ENCODE assay signal across 9 cellular contexts in the genomic region with DNA sequence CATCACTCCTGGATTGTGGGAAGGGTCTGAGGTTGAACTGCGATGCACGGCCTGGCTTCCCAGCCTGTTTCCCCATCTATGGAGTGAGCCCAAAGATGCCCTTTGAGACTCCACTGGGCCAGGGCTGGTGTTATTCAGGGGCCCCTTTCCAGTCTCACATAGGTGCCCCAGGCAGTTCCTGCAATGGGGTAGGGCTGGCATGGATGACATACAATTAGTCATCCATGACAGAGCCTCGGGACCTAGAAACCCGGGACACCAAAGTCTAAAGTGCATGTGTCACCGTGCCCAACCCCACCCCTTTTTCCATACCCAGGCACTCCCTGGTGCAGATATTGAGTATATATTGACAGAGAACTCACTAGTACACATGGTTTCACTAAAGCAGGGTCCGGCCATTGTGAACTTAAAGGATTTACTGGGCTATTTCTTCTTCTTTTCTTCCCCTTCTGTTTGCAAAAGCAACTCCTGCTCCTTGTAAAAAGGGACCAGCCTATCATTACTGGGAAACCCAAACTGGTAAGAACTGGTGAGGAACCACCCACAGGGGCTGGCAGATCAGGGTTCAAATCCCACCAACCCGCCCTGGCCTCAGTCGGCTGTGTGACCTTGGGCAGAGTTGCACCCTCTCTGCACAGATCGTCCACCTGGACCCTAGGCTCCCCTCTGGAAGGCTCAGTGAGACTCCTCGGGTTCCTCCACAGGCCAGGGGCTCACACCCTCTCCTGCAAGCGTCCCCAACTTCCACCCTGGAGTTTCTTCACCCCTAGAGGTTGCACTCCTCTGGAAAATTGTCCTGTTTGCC. TPM values are rescaled to one million over a fixed set of nuclear protein-coding genes. Genes with fewer than 3 reads are reported as not detected.
A peak's percentile ranks its signal among the peaks of the same experiment; 100 is the strongest.
DNase-seq lines count a peak whose midpoint lies in the region; ATAC-seq and FAIRE-seq lines count a peak whose summit lies in the region.
"Had no signal": no experiment of that assay in that cellular context is flagged by ENCODE, and none has a peak within 500 bp of the region (broad histone marks: within the 10 kb centered on the region; RNA-seq: fewer than 3 reads in every experiment).

No MANE protein-coding gene starts in this region.

- H3K4me1 ChIP-seq in esophagus (ENCODE audit: control insufficient read depth in 2 of 2, insufficient read depth in 2 of 2, low read length in 1 of 2) = peaks cover 7 to 20% of the 10 kb centered on the region in 2 donors

- peaks cover 0 to 4% of the 10 kb centered on the region in 2 donors for H3K27me3 ChIP-seq in esophagus (ENCODE audit: control insufficient read depth in 1 of 2, insufficient read depth in 2 of 2, low read length in 2 of 2)

- FAIRE-seq in RCC 7860 (lab: Jason Lieb, UNC) = peak; percentile 80

- 52 to 53% methylated on average over 11 of the region's 11 CpGs for WGBS in esophagus, 2 donors

- DNase-seq in H4 (ENCODE audit: low spot score) (peak; percentile 56), RCC 7860 (ENCODE audit: low spot score) (peak; percentile 80), NCI-H774 (lab: John Stamatoyannopoulos, UW) (no peak), KG1 (lab: John Stamatoyannopoulos, UW) (no peak)
- DNase-seq in stimulated activated CD4-positive, alpha-beta T cell treated with anti-CD3 and anti-CD28 coated beads, Interleukin-4, amount 100 ng/mL, for 4 hours = peak; percentile 24 to 64
- DNase-seq: NCI-H1417 treated with DMSO at 0.1 percent for 48 hours had no signal

- H3K9me3 ChIP-seq in esophagus (ENCODE audit: control insufficient read depth in 2 of 2, insufficient read depth in 1 of 2, low read depth in 1 of 2, low read length in 1 of 2) = peaks cover 0 to 3% of the 10 kb centered on the region in 2 donors

- H3K4me3 ChIP-seq in esophagus (ENCODE audit: low read depth in 1 of 2, low read length in 2 of 2) = peak overlapping the region; percentile 25 to 53

- ATAC-seq in GM19328 (IDR thresholded peaks at IDR 0.05; ENCODE audit: unreplicated experiment) = no peak
- ATAC-seq in HG03045 (IDR thresholded peaks at IDR 0.05; ENCODE audit: unreplicated experiment) = no peak

- no peaks in the 10 kb centered on the region for H3K36me3 ChIP-seq in esophagus (ENCODE audit: control insufficient read depth in 2 of 2, insufficient read depth in 2 of 2, low read length in 1 of 2)

- peak overlapping the region; percentile 50 to 61 for H3K27ac ChIP-seq in esophagus (ENCODE audit: low read depth in 2 of 2, low read length in 1 of 2)

RNA-seq across cellular contexts. Expression of a gene that starts 2.7 kb away (rescaled TPM):
- total RNA-seq in H4 (2014; rRNA removed; shearing (Covaris generic)) = not detected in 2 replicates
- 10 to 100 TPM; 12.2 to 45.1 TPM for polyA plus RNA-seq in esophagus

RNA-seq across cellular contexts. Expression of a gene that starts 23.7 kb away (rescaled TPM):
- total RNA-seq in H4 (2014; rRNA removed; shearing (Covaris generic)) = not detected in 2 replicates
- polyA plus RNA-seq in esophagus = under 1 TPM; 0.06 to 0.12 TPM

RNA-seq across cellular contexts. Expression of a gene that starts 46.3 kb away (rescaled TPM):
- 0.58 TPM in 1 of 2 replicates, not detected in the other for total RNA-seq in H4 (2014; rRNA removed; shearing (Covaris generic))
- under 1 TPM; 0.51 to 0.75 TPM for polyA plus RNA-seq in esophagus

RNA-seq across cellular contexts. Expression of a gene that starts 50.2 kb away (rescaled TPM):
- total RNA-seq in H4 (2014; rRNA removed; shearing (Covaris generic)) = 0.37 and 0.90 TPM in 2 replicates
- 1 to 10 TPM; 1.5 to 2.5 TPM for polyA plus RNA-seq in esophagus

Comparison
In these comparisons a context has a peak if more than half of its experiments do, and no peak if none do; other contexts are left out.
1. DNase-seq: peak in H4 (single experiment), RCC 7860 (single experiment) and stimulated activated CD4-positive, alpha-beta T cell treated with anti-CD3 and anti-CD28 coated beads, Interleukin-4, amount 100 ng/mL, for 4 hours (2 of 2); none in NCI-H774 (single experiment) and KG1 (single experiment).